ENCODE assay signal across 26 cellular contexts in the genomic region with DNA sequence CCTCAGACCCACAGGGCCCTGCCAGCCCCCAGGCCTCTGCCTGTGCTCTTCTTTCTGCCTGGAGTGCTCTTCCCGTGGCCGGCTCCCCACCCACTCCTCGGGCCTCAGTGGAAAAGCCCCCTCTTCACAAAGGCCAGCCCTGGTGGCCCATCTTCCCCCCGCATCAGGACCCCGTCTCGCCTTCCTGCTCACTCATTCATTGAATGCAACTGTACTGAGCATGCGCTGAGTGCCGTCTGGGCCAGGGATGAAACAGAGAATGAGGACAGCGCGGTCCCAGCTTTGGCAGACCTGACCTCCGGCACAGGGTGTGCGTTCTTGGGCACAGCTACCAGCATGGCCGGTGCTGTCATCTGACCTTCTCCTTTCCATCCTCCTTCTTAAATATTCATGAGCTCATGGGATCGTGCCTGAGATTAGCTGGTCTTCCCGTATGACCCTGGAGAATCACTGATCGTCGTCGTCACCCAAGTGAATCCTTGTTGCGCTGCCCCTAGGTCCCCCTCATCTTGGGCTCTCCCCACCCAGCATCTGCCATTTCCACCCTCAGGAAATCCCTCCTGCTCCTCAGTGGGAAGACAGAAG. TPM values are rescaled to one million over a fixed set of nuclear protein-coding genes. Genes with fewer than 3 reads are reported as not detected.
"Had no signal": no experiment of that assay in that cellular context is flagged by ENCODE, and none has a peak within 500 bp of the region (broad histone marks: within the 10 kb centered on the region; RNA-seq: fewer than 3 reads in every experiment).

No MANE protein-coding gene starts in this region.

- H3K4me1 Mint-ChIP-seq: central memory CD8-positive, alpha-beta T cell had no signal

- H3K27me3 Mint-ChIP-seq: activated naive CD4-positive, alpha-beta T cell treated with anti-CD3 and anti-CD28 coated beads, Interleukin-2, amount 50 U/mL, for 24 hours had no signal

- H3K9me3 ChIP-seq: SJCRH30, SK-N-SH had no signal

- H3K27ac Mint-ChIP-seq: activated CD8-positive, alpha-beta T cell treated with anti-CD3 and anti-CD28 coated beads, Interleukin-2, amount 10 ng/mL, durations not matched to agents 7 days and 5 days; activated naive CD4-positive, alpha-beta T cell treated with anti-CD3 and anti-CD28 coated beads, Interleukin-2, amount 50 U/mL, for 24 hours had no signal

- DNase-seq: activated CD4-positive, alpha-beta T cell treated with anti-CD3 and anti-CD28 coated beads for 48 hours; activated CD4-positive, alpha-beta T cell treated with anti-CD3 and anti-CD28 coated beads, Interleukin-2, amount 50 U/mL, for 4 hours; activated CD4-positive, CD25-positive, alpha-beta regulatory T cell treated with anti-CD3 and anti-CD28 coated beads, Interleukin-2, amount 50 U/mL, for 72 hours; activated CD8-positive, alpha-beta memory T cell treated with anti-CD3 and anti-CD28 coated beads, Interleukin-2, amount 50 U/mL, for 48 hours; activated CD8-positive, alpha-beta T cell treated with anti-CD3 and anti-CD28 coated beads, Interleukin-2, amount 10 ng/mL, durations not matched to agents 7 days and 5 days; activated effector memory CD4-positive, alpha-beta T cell treated with Interleukin-2 at 50 U/mL for 16 hours; activated naive CD4-positive, alpha-beta T cell; activated T-cell treated with anti-CD3 and anti-CD28 coated beads, Interleukin-2, amount 50 U/mL, for 1 hour; Karpas-422; MM.1S; NCI-H1105; NCI-H1436; NCI-H1694 treated with DMSO at 0.1 percent for 48 hours; NCI-H2029 treated with DMSO at 0.1 percent for 48 hours; NCI-H510A treated with DMSO at 0.1 percent for 48 hours; NCI-H774; PC-9; SJCRH30; T-helper 1 cell had no signal

- H3K4me3 ChIP-seq: PC-9, SJCRH30 had no signal

- ATAC-seq: activated CD8-positive, alpha-beta T cell treated with anti-CD3 and anti-CD28 coated beads, Interleukin-2, amount 10 ng/mL, durations not matched to agents 7 days and 5 days; Right ventricle myocardium inferior had no signal

- H3K27ac ChIP-seq: PC-9, SJCRH30 had no signal

- H3K4me2 ChIP-seq: PC-9, SK-N-SH had no signal

- H3K9me3 Mint-ChIP-seq: activated naive CD4-positive, alpha-beta T cell treated with anti-CD3 and anti-CD28 coated beads, Interleukin-2, amount 50 U/mL, for 24 hours; central memory CD8-positive, alpha-beta T cell had no signal

- H3K27me3 ChIP-seq: SJCRH30 had no signal

- H3K4me3 Mint-ChIP-seq: activated CD8-positive, alpha-beta T cell treated with anti-CD3 and anti-CD28 coated beads, Interleukin-2, amount 10 ng/mL, durations not matched to agents 7 days and 5 days; activated naive CD4-positive, alpha-beta T cell treated with anti-CD3 and anti-CD28 coated beads, Interleukin-2, amount 50 U/mL, for 24 hours; central memory CD8-positive, alpha-beta T cell had no signal

- H3K36me3 ChIP-seq: SJCRH30 had no signal

- H2AFZ ChIP-seq: PC-9 had no signal

- H3K9ac ChIP-seq: SK-N-SH had no signal

RNA-seq across cellular contexts. Expression of gene NECAB2, which starts 31.4 kb away (rescaled TPM):
- total RNA-seq: activated CD8-positive, alpha-beta T cell treated with anti-CD3 and anti-CD28 coated beads, Interleukin-2, amount 10 ng/mL, durations not matched to agents 7 days and 5 days; bronchial epithelial cell; T-helper 2 cell treated with Interferon-gamma antibody and Interleukin-4, amounts not matched to agents 100 ng/mL and 5 ng/mL, for 36 hours had no signal
- polyA plus RNA-seq: aorta had no signal
